In genomic region chr22:48786679-48786996, GRCh38 we compare ENCODE assay signal across 16 cellular contexts.
A peak's percentile ranks its signal among the peaks of the same experiment; 100 is the strongest.
DNase-seq lines count a peak whose midpoint lies in the region; ATAC-seq, FAIRE-seq and TF ChIP-seq lines count a peak whose summit lies in the region.
"Had no signal": no experiment of that assay in that cellular context is flagged by ENCODE, and none has a peak within 500 bp of the region (broad histone marks: within the 10 kb centered on the region; RNA-seq: fewer than 3 reads in every experiment).

No MANE protein-coding gene starts in this region.

- H4K20me1 ChIP-seq in HepG2 (ENCODE audit: insufficient read depth, low read length), result no peaks in the 10 kb centered on the region

- H3K4me1 ChIP-seq in HepG2 (ENCODE audit: insufficient read depth, low read length), result peaks cover 38% of the 10 kb centered on the region
- H3K4me1 ChIP-seq in upper lobe of right lung, result no peaks in the 10 kb centered on the region
- H3K4me1 ChIP-seq: Caco-2, HAP-1 had no signal

- peak; percentile 13 for DNase-seq in G401 (ENCODE audit: low spot score)
- DNase-seq in HepG2 (ENCODE audit: low spot score), result no peak
- peak; percentile 74 for DNase-seq in osteocyte (ENCODE audit: extremely low spot score, unreplicated experiment)
- no peak for DNase-seq in upper lobe of right lung
- DNase-seq in kidney tubule cell (ENCODE audit: low spot score), result no peak
- DNase-seq in inferior parietal cortex (ENCODE audit: extremely low spot score), result no peak
- no peak for DNase-seq in NCI-H446 (lab: John Stamatoyannopoulos, UW)
- DNase-seq: AML-193; Caco-2; CD4-positive, alpha-beta T cell; GDM1 had no signal

- H3K36me3 ChIP-seq in HepG2 (replicated peaks in 1 of 2; ENCODE audit: control insufficient read depth in 1 of 2, insufficient read depth in 2 of 2, low read length in 2 of 2) (no peaks in the 10 kb centered on the region), upper lobe of right lung (no peaks in the 10 kb centered on the region)
- H3K36me3 ChIP-seq: HAP-1 had no signal

- H3K36me3 Mint-ChIP-seq in osteocyte (ENCODE audit: unreplicated experiment), result no peaks in the 10 kb centered on the region

- TF ChIP-seq EP300 in HepG2 (IDR thresholded peaks at IDR 0.05; ENCODE audit: low read depth in 2 of 2, low read length in 2 of 2), result no peak
- no peak for TF ChIP-seq EP300 in HepG2 (CRISPR knock-in tag; IDR thresholded peaks at IDR 0.05; ENCODE audit: borderline replicate concordance)

- no peak overlapping the region for H3K4me3 Mint-ChIP-seq in osteocyte (ENCODE audit: unreplicated experiment)
- H3K4me3 Mint-ChIP-seq: CD4-positive, alpha-beta T cell had no signal

- TF ChIP-seq CTCF in HepG2 (CRISPR knock-in tag; IDR thresholded peaks at IDR 0.05), result no peak
- no peak for TF ChIP-seq CTCF in osteocyte (IDR thresholded peaks at IDR 0.05)
- no peak for TF ChIP-seq CTCF in upper lobe of right lung (IDR thresholded peaks at IDR 0.05)

- no peak overlapping the region for H3K4me3 ChIP-seq in HepG2 (replicated peaks in 1 of 3; ENCODE audit: insufficient read depth in 1 of 3, low read depth in 2 of 3, low read length in 3 of 3)
- H3K4me3 ChIP-seq in upper lobe of right lung, result no peak overlapping the region
- H3K4me3 ChIP-seq: HAP-1 had no signal

- intact Hi-C loops in HepG2 (cut with micrococcal nuclease; ENCODE audit: unreplicated experiment), result no loop called here
- intact Hi-C loops in upper lobe of right lung (cut with DNase I), result no loop called here

- H3K4me1 Mint-ChIP-seq in osteocyte (ENCODE audit: unreplicated experiment), result no peaks in the 10 kb centered on the region

- H3K9me3 ChIP-seq in HepG2 (ENCODE audit: low read length) (no peaks in the 10 kb centered on the region), upper lobe of right lung (no peaks in the 10 kb centered on the region)
- H3K9me3 ChIP-seq: HAP-1 had no signal

- no peak overlapping the region for H3K27ac ChIP-seq in HepG2 (ENCODE audit: extremely low read length, insufficient read depth, low read length)
- no peak overlapping the region for H3K27ac ChIP-seq in upper lobe of right lung
- H3K27ac ChIP-seq: C4-2B had no signal

- H3K27ac Mint-ChIP-seq in osteocyte (ENCODE audit: unreplicated experiment), result no peak overlapping the region
- H3K27ac Mint-ChIP-seq: CD4-positive, alpha-beta T cell had no signal

- no peak overlapping the region; the same call in 1 of the 2 replicates for H3K4me2 ChIP-seq in HepG2 (ENCODE audit: low read depth, low read length)

- CTCF ChIA-PET in HepG2 (lab: Yijun Ruan, JAX; ENCODE audit: low intra/inter-chr PET ratio, low total read pairs), result no interaction called here

- H3K9ac ChIP-seq in HepG2 (ENCODE audit: insufficient read depth, low read depth, low read length), result no peak overlapping the region

- in situ Hi-C loops in G401 (cut with HindIII; ENCODE audit: low sequenced_read_pairs), result no loop called here
- in situ Hi-C loops in HepG2 (cut with HindIII; ENCODE audit: extremely low pct_ligation_motif_present, low pct_unique_long_range_greater_than_20kb), result no loop called here

- H3K9me3 Mint-ChIP-seq in osteocyte (ENCODE audit: unreplicated experiment), result no peaks in the 10 kb centered on the region
- H3K9me3 Mint-ChIP-seq: CD4-positive, alpha-beta T cell had no signal

- H3K79me2 ChIP-seq in HepG2 (ENCODE audit: insufficient read depth, low read length), result no peaks in the 10 kb centered on the region

- no peak for TF ChIP-seq POLR2A in HepG2 (IDR thresholded peaks at IDR 0.05; ENCODE audit: insufficient read depth in 1 of 2, low read depth in 2 of 2, low read length in 2 of 2)

- FAIRE-seq in HepG2 (lab: Jason Lieb, UNC), result no peak
- FAIRE-seq: A204.1, D721Med, GM12892 had no signal

- no TSS peak for BruUV-seq in HepG2 (replicated peaks; lab: Mats Ljungman, UMichigan)

- no peak for TF ChIP-seq RAD21 in HepG2 (CRISPR knock-in tag; IDR thresholded peaks at IDR 0.05)

- no peaks in the 10 kb centered on the region for H3K27me3 Mint-ChIP-seq in osteocyte (ENCODE audit: unreplicated experiment)

- POLR2A ChIA-PET in HepG2 (lab: Yijun Ruan, JAX), result no interaction called here

- 77% methylated on average over 2 of the region's 3 CpGs for WGBS in HepG2 (ENCODE audit: low lambda C conversion rate)

- H2AFZ ChIP-seq in HepG2 (ENCODE audit: low read length), result no peak overlapping the region

- ATAC-seq in HepG2 (peak; percentile 16; the same call in 1 of the 3 replicates), upper lobe of right lung (peak; percentile 17)

- H3K27me3 ChIP-seq in HepG2 (ENCODE audit: control insufficient read depth in 1 of 2, insufficient read depth in 2 of 2, low read length in 2 of 2) (no peaks in the 10 kb centered on the region), upper lobe of right lung (no peaks in the 10 kb centered on the region)

TF ChIP-seq in HepG2, 621 proteins besides CTCF, POLR2A, EP300 and RAD21 (continues in another document):
- no peak for TF ChIP-seq SNAPC5 (CRISPR knock-in tag; IDR thresholded peaks at IDR 0.05; ENCODE audit: borderline replicate concordance)
- TF ChIP-seq AGO2 (optimal IDR thresholded peaks at IDR 0.05; ENCODE audit: low read depth, low read length), result no peak
- no peak for TF ChIP-seq MTA1 (CRISPR knock-in tag; IDR thresholded peaks at IDR 0.05; ENCODE audit: borderline replicate concordance)
- TF ChIP-seq ZNF749 (CRISPR knock-in tag; IDR thresholded peaks at IDR 0.05; ENCODE audit: borderline replicate concordance), result no peak
- no peak for TF ChIP-seq ZNF709 (CRISPR knock-in tag; IDR thresholded peaks at IDR 0.05)
- TF ChIP-seq PAXIP1 (CRISPR knock-in tag; conservative IDR thresholded peaks at IDR 0.05), result no peak
- TF ChIP-seq, protein P1, sequence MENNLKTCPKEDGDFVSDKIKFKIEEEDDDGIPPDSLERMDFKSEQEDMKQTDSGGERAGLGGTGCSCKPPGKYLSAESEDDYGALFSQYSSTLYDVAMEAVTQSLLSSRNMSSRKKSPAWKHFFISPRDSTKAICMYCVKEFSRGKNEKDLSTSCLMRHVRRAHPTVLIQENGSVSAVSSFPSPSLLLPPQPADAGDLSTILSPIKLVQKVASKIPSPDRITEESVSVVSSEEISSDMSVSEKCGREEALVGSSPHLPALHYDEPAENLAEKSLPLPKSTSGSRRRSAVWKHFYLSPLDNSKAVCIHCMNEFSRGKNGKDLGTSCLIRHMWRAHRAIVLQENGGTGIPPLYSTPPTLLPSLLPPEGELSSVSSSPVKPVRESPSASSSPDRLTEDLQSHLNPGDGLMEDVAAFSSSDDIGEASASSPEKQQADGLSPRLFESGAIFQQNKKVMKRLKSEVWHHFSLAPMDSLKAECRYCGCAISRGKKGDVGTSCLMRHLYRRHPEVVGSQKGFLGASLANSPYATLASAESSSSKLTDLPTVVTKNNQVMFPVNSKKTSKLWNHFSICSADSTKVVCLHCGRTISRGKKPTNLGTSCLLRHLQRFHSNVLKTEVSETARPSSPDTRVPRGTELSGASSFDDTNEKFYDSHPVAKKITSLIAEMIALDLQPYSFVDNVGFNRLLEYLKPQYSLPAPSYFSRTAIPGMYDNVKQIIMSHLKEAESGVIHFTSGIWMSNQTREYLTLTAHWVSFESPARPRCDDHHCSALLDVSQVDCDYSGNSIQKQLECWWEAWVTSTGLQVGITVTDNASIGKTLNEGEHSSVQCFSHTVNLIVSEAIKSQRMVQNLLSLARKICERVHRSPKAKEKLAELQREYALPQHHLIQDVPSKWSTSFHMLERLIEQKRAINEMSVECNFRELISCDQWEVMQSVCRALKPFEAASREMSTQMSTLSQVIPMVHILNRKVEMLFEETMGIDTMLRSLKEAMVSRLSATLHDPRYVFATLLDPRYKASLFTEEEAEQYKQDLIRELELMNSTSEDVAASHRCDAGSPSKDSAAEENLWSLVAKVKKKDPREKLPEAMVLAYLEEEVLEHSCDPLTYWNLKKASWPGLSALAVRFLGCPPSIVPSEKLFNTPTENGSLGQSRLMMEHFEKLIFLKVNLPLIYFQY (CRISPR knock-in tag; IDR thresholded peaks at IDR 0.05; ENCODE audit: borderline replicate concordance), result no peak
- TF ChIP-seq TBL1XR1 (IDR thresholded peaks at IDR 0.05; ENCODE audit: borderline replicate concordance, low read length, partially characterized antibody), result no peak
- no peak for TF ChIP-seq THAP8 (CRISPR knock-in tag; IDR thresholded peaks at IDR 0.05; ENCODE audit: borderline replicate concordance)
- no peak for TF ChIP-seq NR2F6 (IDR thresholded peaks at IDR 0.05)
- no peak for TF ChIP-seq NR2F6 (CRISPR knock-in tag; IDR thresholded peaks at IDR 0.05)
- TF ChIP-seq TCF7 (IDR thresholded peaks at IDR 0.05; ENCODE audit: low read depth), result no peak
- TF ChIP-seq ZNF629 (CRISPR knock-in tag; conservative IDR thresholded peaks at IDR 0.05), result no peak
- no peak for TF ChIP-seq GATAD2A (CRISPR knock-in tag; IDR thresholded peaks at IDR 0.05)

Comparison
In these comparisons a context has a peak if more than half of its experiments do, and no peak if none do; other contexts are left out.
1. DNase-seq: peak in G401 (single experiment) and osteocyte (single experiment); none in HepG2 (single experiment), upper lobe of right lung (single experiment), kidney tubule cell (single experiment), inferior parietal cortex (single experiment) and NCI-H446 (0 of 2).